Comparison of ENCODE assay signal across 9 cellular contexts in the genomic region with DNA sequence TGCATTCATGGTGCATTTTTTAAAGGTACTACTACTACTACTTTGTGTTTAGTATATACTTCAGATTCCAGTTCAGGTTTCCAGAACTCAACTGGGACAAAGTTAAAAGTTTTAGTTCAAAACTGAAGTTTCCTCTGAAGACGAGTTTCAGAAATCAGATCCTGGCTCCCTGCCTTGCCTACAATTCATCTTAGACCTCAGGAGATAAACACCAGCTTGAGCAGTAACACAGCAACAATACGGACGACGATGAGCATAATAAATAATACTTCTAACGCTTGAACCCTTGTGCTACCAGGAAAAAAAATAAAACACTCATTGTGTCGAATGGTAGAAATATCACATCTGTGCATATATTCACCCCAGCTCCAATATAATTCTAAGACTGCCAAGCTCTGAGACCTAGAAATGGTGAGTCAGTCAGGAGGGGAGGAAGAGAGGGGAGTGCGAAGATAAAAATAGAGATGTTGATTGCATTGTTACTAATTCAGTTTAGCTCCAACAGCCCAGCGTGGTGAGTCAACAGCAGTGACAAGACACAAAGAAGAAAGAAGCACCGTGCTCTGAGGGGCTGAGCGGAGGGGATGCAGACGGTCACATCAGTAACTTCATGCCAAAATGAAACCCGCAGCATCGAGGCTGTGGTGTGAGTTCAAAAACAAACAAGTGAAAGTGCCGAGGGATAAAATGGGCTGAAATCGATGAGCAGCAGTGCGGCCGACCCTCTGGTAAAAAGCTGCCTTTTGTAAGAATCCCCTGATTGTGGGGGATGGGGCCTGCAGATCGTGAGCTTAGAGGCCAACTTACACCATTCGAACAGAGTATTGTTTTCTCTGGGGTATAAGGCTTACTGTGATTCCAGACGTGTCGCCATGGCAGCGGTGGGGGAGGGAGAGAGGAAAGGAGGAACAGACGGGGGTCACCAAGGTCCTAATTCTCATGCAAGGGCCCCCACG.
DNase-seq lines count a peak whose midpoint lies in the region; ATAC-seq and TF ChIP-seq lines count a peak whose summit lies in the region.
"Had no signal": no experiment of that assay in that cellular context is flagged by ENCODE, and none has a peak within 500 bp of the region (broad histone marks: within the 10 kb centered on the region; RNA-seq: fewer than 3 reads in every experiment).

No MANE protein-coding gene starts in this region.

- H3K4me3 ChIP-seq in choroid plexus epithelial cell (ENCODE audit: low read depth, low read length) (peak overlapping the region; percentile 61), left lung (peak overlapping the region in 1 of 2 donors; percentile 23)

- CTCF ChIA-PET in activated CD8-positive, alpha-beta memory T cell treated with anti-CD3 and anti-CD28 coated beads, Interleukin-2, amount 10 ng/mL, durations not matched to agents 7 days and 5 days (lab: Charles Lee) = no interaction called here

- H3K4me3 Mint-ChIP-seq in activated CD8-positive, alpha-beta memory T cell treated with anti-CD3 and anti-CD28 coated beads, Interleukin-2, amount 10 ng/mL, durations not matched to agents 7 days and 5 days = no peak overlapping the region

- H3K36me3 ChIP-seq in left lung = no peaks in the 10 kb centered on the region

- no peak overlapping the region for H3K27ac Mint-ChIP-seq in activated CD8-positive, alpha-beta memory T cell treated with anti-CD3 and anti-CD28 coated beads, Interleukin-2, amount 10 ng/mL, durations not matched to agents 7 days and 5 days
- H3K27ac Mint-ChIP-seq: IgD-negative memory B cell had no signal

- H3K27ac ChIP-seq in left lung = peak overlapping the region; percentile 61 to 70

- H3K9me3 Mint-ChIP-seq in activated CD8-positive, alpha-beta memory T cell treated with anti-CD3 and anti-CD28 coated beads, Interleukin-2, amount 10 ng/mL, durations not matched to agents 7 days and 5 days (ENCODE audit: low read depth) = no peaks in the 10 kb centered on the region

- H3K4me1 ChIP-seq in left lung = peaks cover 0 to 26% of the 10 kb centered on the region in 2 donors

- H3K4me1 Mint-ChIP-seq in activated CD8-positive, alpha-beta memory T cell treated with anti-CD3 and anti-CD28 coated beads, Interleukin-2, amount 10 ng/mL, durations not matched to agents 7 days and 5 days = no peaks in the 10 kb centered on the region

- peaks cover 0 to 4% of the 10 kb centered on the region in 2 donors for H3K9me3 ChIP-seq in left lung

- DNase-seq in Daoy (ENCODE audit: low read depth) = peak; percentile 59
- peak; percentile 54 for DNase-seq in NCI-H226
- peak; percentile 83 for DNase-seq in choroid plexus epithelial cell (ENCODE audit: low read depth)
- DNase-seq in left lung = peak in 1 of 2 donors; percentile 43
- DNase-seq in stromal cell of bone marrow (ENCODE audit: low read depth) = peak; percentile 60
- no peak for DNase-seq in activated CD8-positive, alpha-beta memory T cell treated with anti-CD3 and anti-CD28 coated beads, Interleukin-2, amount 10 ng/mL, durations not matched to agents 7 days and 5 days
- DNase-seq in HT-29 (ENCODE audit: low spot score) = no peak
- no peak for DNase-seq in NCI-H774 (lab: John Stamatoyannopoulos, UW)

- peak; percentile 74 for ATAC-seq in left lung
- ATAC-seq in activated CD8-positive, alpha-beta memory T cell treated with anti-CD3 and anti-CD28 coated beads, Interleukin-2, amount 10 ng/mL, durations not matched to agents 7 days and 5 days = no peak

- intact Hi-C loops in left lung (cut with DNase I) = no loop called here

- no peaks in the 10 kb centered on the region for H3K36me3 Mint-ChIP-seq in activated CD8-positive, alpha-beta memory T cell treated with anti-CD3 and anti-CD28 coated beads, Interleukin-2, amount 10 ng/mL, durations not matched to agents 7 days and 5 days
- H3K36me3 Mint-ChIP-seq: IgD-negative memory B cell had no signal

- H3K27me3 Mint-ChIP-seq in activated CD8-positive, alpha-beta memory T cell treated with anti-CD3 and anti-CD28 coated beads, Interleukin-2, amount 10 ng/mL, durations not matched to agents 7 days and 5 days = peaks cover 29% of the 10 kb centered on the region

- TF ChIP-seq CTCF in choroid plexus epithelial cell (conservative IDR thresholded peaks at IDR 0.05; ENCODE audit: low read depth, low read length) (no peak), left lung (IDR thresholded peaks at IDR 0.05) (no peak)

- no peaks in the 10 kb centered on the region for H3K27me3 ChIP-seq in left lung

Comparison
In these comparisons a context has a peak if more than half of its experiments do, and no peak if none do; other contexts are left out.
1. DNase-seq: peak in Daoy (single experiment), NCI-H226 (single experiment), choroid plexus epithelial cell (single experiment) and stromal cell of bone marrow (single experiment); none in activated CD8-positive, alpha-beta memory T cell treated with anti-CD3 and anti-CD28 coated beads, Interleukin-2, amount 10 ng/mL, durations not matched to agents 7 days and 5 days (single experiment), HT-29 (single experiment) and NCI-H774 (single experiment).